In the genomic region with DNA sequence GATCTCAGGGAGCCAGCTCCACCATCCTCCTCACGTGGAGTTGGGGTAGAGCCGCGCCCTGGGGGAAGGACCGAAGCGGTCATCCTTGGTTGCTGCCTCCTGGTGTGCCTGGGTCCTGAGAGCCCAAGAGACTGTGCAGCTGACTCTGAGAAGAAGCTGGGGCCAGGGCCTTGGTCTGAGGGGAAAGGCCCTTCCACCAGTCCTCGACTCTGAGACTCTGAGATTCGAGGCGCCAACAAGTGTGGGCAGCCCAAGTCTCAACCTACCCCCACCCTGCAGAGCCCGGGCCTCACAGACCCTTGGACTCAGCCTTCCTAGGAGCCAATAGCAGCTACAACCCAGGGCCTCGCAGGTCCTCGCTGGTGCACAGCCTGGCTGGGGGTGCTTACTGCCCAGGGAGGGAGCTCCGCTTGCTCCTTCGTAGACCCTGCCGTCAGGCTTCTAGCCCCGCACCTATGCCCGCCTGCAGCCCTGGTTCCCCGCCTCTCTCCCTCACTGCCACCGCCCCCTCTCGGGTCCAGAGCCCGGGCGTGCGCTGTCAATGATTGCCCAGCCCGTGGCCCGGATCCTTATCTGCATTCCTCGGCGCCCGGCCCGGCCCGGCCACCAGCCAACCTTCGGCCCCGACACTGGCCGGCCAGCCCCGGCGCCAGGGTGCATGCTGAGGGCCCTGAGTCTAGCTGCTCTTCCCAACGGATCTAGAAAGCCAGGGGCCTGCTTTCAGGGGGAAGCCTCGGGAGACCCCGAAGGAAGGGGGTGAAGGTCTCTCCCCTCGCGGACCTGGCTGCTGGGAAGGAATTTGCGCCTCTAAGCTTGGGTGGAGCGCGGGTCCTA, we compare ENCODE assay signal across 8 cellular contexts. TPM values are rescaled to one million over a fixed set of nuclear protein-coding genes. Genes with fewer than 3 reads are reported as not detected.
A peak's percentile ranks its signal among the peaks of the same experiment; 100 is the strongest.
DNase-seq lines count a peak whose midpoint lies in the region; ATAC-seq and TF ChIP-seq lines count a peak whose summit lies in the region.

No MANE protein-coding gene starts in this region.

- peak overlapping the region; percentile 69 to 85 (median 73) for H3K27ac ChIP-seq in stomach

- DNase-seq in activated CD4-positive, alpha-beta T cell treated with anti-CD3 and anti-CD28 coated beads for 48 hours = peak; percentile 13
- no peak for DNase-seq in activated CD4-positive, alpha-beta T cell treated with anti-CD3 and anti-CD28 coated beads for 1 hour
- peak; percentile 30 for DNase-seq in activated T-cell treated with anti-CD3 and anti-CD28 coated beads, Interleukin-2, amount 50 U/mL, for 48 hours
- DNase-seq in left colon = peak; percentile 68 to 79
- DNase-seq in stomach = peak; percentile 94
- DNase-seq in kidney glomerular epithelial cell (lab: John Stamatoyannopoulos, UW) = no peak
- DNase-seq in NCI-H1930 (lab: John Stamatoyannopoulos, UW) = no peak

- WGBS in stomach, 5 donors = 3 to 6% (median 4%) methylated on average over 20 to 42 of the region's 42 CpGs

- no peak for TF ChIP-seq EP300 in stomach (IDR thresholded peaks at IDR 0.05)

- peaks cover 15 to 100% (median 55%) of the 10 kb centered on the region in 3 donors for H3K27me3 ChIP-seq in stomach

- no peaks in the 10 kb centered on the region for H3K9me3 ChIP-seq in stomach

- peaks cover 0 to 23% (median 12%) of the 10 kb centered on the region in 4 donors for H3K36me3 ChIP-seq in stomach

- no peak for TF ChIP-seq POLR2A in stomach (IDR thresholded peaks at IDR 0.05)

- peak overlapping the region; percentile 46 to 61 (median 56) for H3K4me3 ChIP-seq in stomach

- intact Hi-C loops in left colon (cut with DNase I, micrococcal nuclease) = loop anchor here (10.0 kb wide), 2 partner anchors 86 to 96 kb away; no protein-coding TSS in a partner anchor
- intact Hi-C loops in stomach (cut with DNase I; ENCODE audit: low total_unique reads) = loop anchor here (5.0 kb wide), 1 partner anchor 99 kb away; no protein-coding TSS in a partner anchor

- peaks cover 41 to 55% (median 53%) of the 10 kb centered on the region in 4 donors for H3K4me1 ChIP-seq in stomach

- no peak for TF ChIP-seq CTCF in stomach (IDR thresholded peaks at IDR 0.05)

- peak; percentile 65 for ATAC-seq in left colon
- no peak for ATAC-seq in HG03139 (IDR thresholded peaks at IDR 0.05; ENCODE audit: unreplicated experiment)

RNA-seq across cellular contexts. Expression of a gene that starts 2.0 kb away (rescaled TPM):
- total RNA-seq in left colon = 10 to 100 TPM; 72.7 to 85.5 TPM
- total RNA-seq in stomach = 10 to 100 TPM in 4 of 5 donors, under 1 TPM in 1; 0.58 to 59.1 (median 16.5) TPM
- 1 to 10 TPM; 6.4 to 9.0 (median 7.8) TPM for polyA plus RNA-seq in stomach

RNA-seq across cellular contexts. Expression of a gene that starts 17.4 kb away (rescaled TPM):
- total RNA-seq in left colon (under 1 TPM; 0.39 to 0.76 TPM), stomach (1 to 10 TPM in 1 of 5 donors, not detected in 4; 2.6 TPM)
- polyA plus RNA-seq in stomach = under 1 TPM in 1 of 3 donors, not detected in 2; 0.10 TPM

Comparison
In these comparisons a context has a peak if more than half of its experiments do, and no peak if none do; other contexts are left out.
1. DNase-seq: peak in activated CD4-positive, alpha-beta T cell treated with anti-CD3 and anti-CD28 coated beads for 48 hours (single experiment), activated T-cell treated with anti-CD3 and anti-CD28 coated beads, Interleukin-2, amount 50 U/mL, for 48 hours (2 of 2), left colon (2 of 2) and stomach (single experiment); none in activated CD4-positive, alpha-beta T cell treated with anti-CD3 and anti-CD28 coated beads for 1 hour (single experiment), kidney glomerular epithelial cell (single experiment) and NCI-H1930 (0 of 2).